In genomic region chr20:38402089-38402488, GRCh38 we compare ENCODE assay signal across 31 cellular contexts. TPM values are rescaled to one million over a fixed set of nuclear protein-coding genes. Genes with fewer than 3 reads are reported as not detected.
"Had no signal": no experiment of that assay in that cellular context is flagged by ENCODE, and none has a peak within 500 bp of the region (broad histone marks: within the 10 kb centered on the region; RNA-seq: fewer than 3 reads in every experiment).

No MANE protein-coding gene starts in this region.

- H3K4me1 ChIP-seq: esophagus squamous epithelium, gastrocnemius medialis, heart right ventricle, left lung, lower lobe of right lung had no signal

- H3K4me3 ChIP-seq: dorsolateral prefrontal cortex, esophagus squamous epithelium, gastrocnemius medialis, heart right ventricle, left lung, lower lobe of right lung, mucosa of descending colon had no signal

- ATAC-seq: esophagus mucosa, gastrocnemius medialis, heart right ventricle, left cardiac atrium, left lung, left ventricle myocardium superior, lower lobe of right lung, mucosa of descending colon had no signal

- H3K27ac ChIP-seq: dorsolateral prefrontal cortex, epithelial cell of prostate, esophagus squamous epithelium, gastrocnemius medialis, heart right ventricle, left lung, lower lobe of right lung had no signal

- H3K27me3 ChIP-seq: dorsolateral prefrontal cortex, esophagus squamous epithelium, gastrocnemius medialis, left lung had no signal

- H3K36me3 ChIP-seq: esophagus squamous epithelium, gastrocnemius medialis, heart right ventricle, left lung, lower lobe of right lung had no signal

- DNase-seq: cortex of kidney; dermis blood vessel endothelial cell; effector CD4-positive, alpha-beta T cell; effector memory CD4-positive, alpha-beta T cell; erythroblast; esophagus squamous epithelium; foreskin fibroblast; foreskin melanocyte; gastrocnemius medialis; glutamatergic neuron; head of caudate nucleus; heart right ventricle; hippocampal formation; left cardiac atrium; left lung; left ventricle myocardium superior; lower lobe of right lung; mesenchymal stem cell; mucosa of descending colon; naive B cell had no signal

- FAIRE-seq: colon, endometrium, islet of Langerhans, keratinocyte had no signal

- H3K9me3 ChIP-seq: esophagus squamous epithelium, gastrocnemius medialis, heart right ventricle, left lung, lower lobe of right lung, mucosa of descending colon had no signal

RNA-seq across cellular contexts. Expression of gene LBP, which starts 55.8 kb away (rescaled TPM):
- total RNA-seq: dermis blood vessel endothelial cell, glomerular endothelial cell, kidney epithelial cell, lower lobe of right lung, mesothelial cell of epicardium, myocyte had no signal
- polyA plus RNA-seq: keratinocyte had no signal
